ENCODE assay signal across 1 cellular context in genomic region chr20:3753098-3753497, GRCh38.
TF ChIP-seq lines count a peak whose summit lies in the region.

No MANE protein-coding gene starts in this region.

TF ChIP-seq in HepG2, 621 proteins besides CTCF, POLR2A, EP300 and RAD21 (continued from another document and continues in another):
- TF ChIP-seq, protein P1, sequence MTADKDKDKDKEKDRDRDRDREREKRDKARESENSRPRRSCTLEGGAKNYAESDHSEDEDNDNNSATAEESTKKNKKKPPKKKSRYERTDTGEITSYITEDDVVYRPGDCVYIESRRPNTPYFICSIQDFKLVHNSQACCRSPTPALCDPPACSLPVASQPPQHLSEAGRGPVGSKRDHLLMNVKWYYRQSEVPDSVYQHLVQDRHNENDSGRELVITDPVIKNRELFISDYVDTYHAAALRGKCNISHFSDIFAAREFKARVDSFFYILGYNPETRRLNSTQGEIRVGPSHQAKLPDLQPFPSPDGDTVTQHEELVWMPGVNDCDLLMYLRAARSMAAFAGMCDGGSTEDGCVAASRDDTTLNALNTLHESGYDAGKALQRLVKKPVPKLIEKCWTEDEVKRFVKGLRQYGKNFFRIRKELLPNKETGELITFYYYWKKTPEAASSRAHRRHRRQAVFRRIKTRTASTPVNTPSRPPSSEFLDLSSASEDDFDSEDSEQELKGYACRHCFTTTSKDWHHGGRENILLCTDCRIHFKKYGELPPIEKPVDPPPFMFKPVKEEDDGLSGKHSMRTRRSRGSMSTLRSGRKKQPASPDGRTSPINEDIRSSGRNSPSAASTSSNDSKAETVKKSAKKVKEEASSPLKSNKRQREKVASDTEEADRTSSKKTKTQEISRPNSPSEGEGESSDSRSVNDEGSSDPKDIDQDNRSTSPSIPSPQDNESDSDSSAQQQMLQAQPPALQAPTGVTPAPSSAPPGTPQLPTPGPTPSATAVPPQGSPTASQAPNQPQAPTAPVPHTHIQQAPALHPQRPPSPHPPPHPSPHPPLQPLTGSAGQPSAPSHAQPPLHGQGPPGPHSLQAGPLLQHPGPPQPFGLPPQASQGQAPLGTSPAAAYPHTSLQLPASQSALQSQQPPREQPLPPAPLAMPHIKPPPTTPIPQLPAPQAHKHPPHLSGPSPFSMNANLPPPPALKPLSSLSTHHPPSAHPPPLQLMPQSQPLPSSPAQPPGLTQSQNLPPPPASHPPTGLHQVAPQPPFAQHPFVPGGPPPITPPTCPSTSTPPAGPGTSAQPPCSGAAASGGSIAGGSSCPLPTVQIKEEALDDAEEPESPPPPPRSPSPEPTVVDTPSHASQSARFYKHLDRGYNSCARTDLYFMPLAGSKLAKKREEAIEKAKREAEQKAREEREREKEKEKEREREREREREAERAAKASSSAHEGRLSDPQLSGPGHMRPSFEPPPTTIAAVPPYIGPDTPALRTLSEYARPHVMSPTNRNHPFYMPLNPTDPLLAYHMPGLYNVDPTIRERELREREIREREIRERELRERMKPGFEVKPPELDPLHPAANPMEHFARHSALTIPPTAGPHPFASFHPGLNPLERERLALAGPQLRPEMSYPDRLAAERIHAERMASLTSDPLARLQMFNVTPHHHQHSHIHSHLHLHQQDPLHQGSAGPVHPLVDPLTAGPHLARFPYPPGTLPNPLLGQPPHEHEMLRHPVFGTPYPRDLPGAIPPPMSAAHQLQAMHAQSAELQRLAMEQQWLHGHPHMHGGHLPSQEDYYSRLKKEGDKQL (CRISPR knock-in tag; IDR thresholded peaks at IDR 0.05; ENCODE audit: low read depth) = no peak
- TF ChIP-seq TEAD3 (CRISPR knock-in tag; optimal IDR thresholded peaks at IDR 0.05; ENCODE audit: borderline replicate concordance) (no peak), NR2F1 (CRISPR knock-in tag; IDR thresholded peaks at IDR 0.05) (no peak), SMYD3 (CRISPR knock-in tag; IDR thresholded peaks at IDR 0.05) (no peak), ZNF224 (CRISPR knock-in tag; IDR thresholded peaks at IDR 0.05) (no peak), PITX1 (CRISPR knock-in tag; IDR thresholded peaks at IDR 0.05) (no peak), ZNF510 (CRISPR knock-in tag; IDR thresholded peaks at IDR 0.05; ENCODE audit: low read depth) (no peak), ZNF572 (CRISPR knock-in tag; IDR thresholded peaks at IDR 0.05) (peak; percentile 15; the same call in 1 of the 2 replicates), SAP130 (CRISPR knock-in tag; IDR thresholded peaks at IDR 0.05; ENCODE audit: low read depth) (peak; percentile 35; the same call in 1 of the 2 replicates), TFDP2 (CRISPR knock-in tag; IDR thresholded peaks at IDR 0.05) (no peak), POLR2AphosphoS2 (IDR thresholded peaks at IDR 0.05; ENCODE audit: low read depth, low read length) (no peak), KDM5B (CRISPR knock-in tag; IDR thresholded peaks at IDR 0.05; ENCODE audit: borderline replicate concordance) (no peak), CCDC6 (CRISPR knock-in tag; IDR thresholded peaks at IDR 0.05) (no peak), ZNF44 (CRISPR knock-in tag; IDR thresholded peaks at IDR 0.05) (no peak), CREB3 (CRISPR knock-in tag; IDR thresholded peaks at IDR 0.05) (no peak), HOXA3 (CRISPR knock-in tag; IDR thresholded peaks at IDR 0.05) (no peak), ZNF790 (CRISPR knock-in tag; IDR thresholded peaks at IDR 0.05; ENCODE audit: borderline replicate concordance) (no peak), ZNF549 (CRISPR knock-in tag; IDR thresholded peaks at IDR 0.05) (no peak), ZNF766 (CRISPR knock-in tag; IDR thresholded peaks at IDR 0.05; ENCODE audit: borderline replicate concordance) (no peak), ZNF598 (CRISPR knock-in tag; IDR thresholded peaks at IDR 0.05; ENCODE audit: borderline replicate concordance) (no peak), ZFY (CRISPR knock-in tag; IDR thresholded peaks at IDR 0.05) (peak; percentile 27; the same call in 1 of the 2 replicates), FOSL2 (CRISPR knock-in tag; IDR thresholded peaks at IDR 0.05) (no peak), ZNF124 (CRISPR knock-in tag; IDR thresholded peaks at IDR 0.05) (no peak), ZNF407 (CRISPR knock-in tag; IDR thresholded peaks at IDR 0.05; ENCODE audit: not compliant biosample characterization) (no peak), ZNF280B (CRISPR knock-in tag; IDR thresholded peaks at IDR 0.05; ENCODE audit: borderline replicate concordance) (no peak), SPEN (CRISPR knock-in tag; IDR thresholded peaks at IDR 0.05; ENCODE audit: low read depth) (0 out of 2 replicates have a peak, but pooled peaks have one; percentile 23), FOXK2 (IDR thresholded peaks at IDR 0.05) (no peak), ZNF747 (CRISPR knock-in tag; IDR thresholded peaks at IDR 0.05; ENCODE audit: borderline replicate concordance) (no peak), SALL1 (CRISPR knock-in tag; IDR thresholded peaks at IDR 0.05) (peak; percentile 33; the same call in 1 of the 2 replicates), CBX2 (IDR thresholded peaks at IDR 0.05; ENCODE audit: low read depth, low read length) (no peak), CBX2 (CRISPR knock-in tag; IDR thresholded peaks at IDR 0.05; ENCODE audit: low read depth) (no peak), SMAD3 (CRISPR knock-in tag; IDR thresholded peaks at IDR 0.05) (no peak)
- TF ChIP-seq, protein P2, sequence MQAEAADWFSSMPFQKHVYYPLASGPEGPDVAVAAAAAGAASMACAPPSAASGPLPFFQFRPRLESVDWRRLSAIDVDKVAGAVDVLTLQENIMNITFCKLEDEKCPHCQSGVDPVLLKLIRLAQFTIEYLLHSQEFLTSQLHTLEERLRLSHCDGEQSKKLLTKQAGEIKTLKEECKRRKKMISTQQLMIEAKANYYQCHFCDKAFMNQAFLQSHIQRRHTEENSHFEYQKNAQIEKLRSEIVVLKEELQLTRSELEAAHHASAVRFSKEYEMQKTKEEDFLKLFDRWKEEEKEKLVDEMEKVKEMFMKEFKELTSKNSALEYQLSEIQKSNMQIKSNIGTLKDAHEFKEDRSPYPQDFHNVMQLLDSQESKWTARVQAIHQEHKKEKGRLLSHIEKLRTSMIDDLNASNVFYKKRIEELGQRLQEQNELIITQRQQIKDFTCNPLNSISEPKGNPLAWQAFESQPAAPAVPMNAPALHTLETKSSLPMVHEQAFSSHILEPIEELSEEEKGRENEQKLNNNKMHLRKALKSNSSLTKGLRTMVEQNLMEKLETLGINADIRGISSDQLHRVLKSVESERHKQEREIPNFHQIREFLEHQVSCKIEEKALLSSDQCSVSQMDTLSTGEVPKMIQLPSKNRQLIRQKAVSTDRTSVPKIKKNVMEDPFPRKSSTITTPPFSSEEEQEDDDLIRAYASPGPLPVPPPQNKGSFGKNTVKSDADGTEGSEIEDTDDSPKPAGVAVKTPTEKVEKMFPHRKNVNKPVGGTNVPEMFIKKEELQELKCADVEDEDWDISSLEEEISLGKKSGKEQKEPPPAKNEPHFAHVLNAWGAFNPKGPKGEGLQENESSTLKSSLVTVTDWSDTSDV (CRISPR knock-in tag; IDR thresholded peaks at IDR 0.05) = no peak
- TF ChIP-seq, protein P3, sequence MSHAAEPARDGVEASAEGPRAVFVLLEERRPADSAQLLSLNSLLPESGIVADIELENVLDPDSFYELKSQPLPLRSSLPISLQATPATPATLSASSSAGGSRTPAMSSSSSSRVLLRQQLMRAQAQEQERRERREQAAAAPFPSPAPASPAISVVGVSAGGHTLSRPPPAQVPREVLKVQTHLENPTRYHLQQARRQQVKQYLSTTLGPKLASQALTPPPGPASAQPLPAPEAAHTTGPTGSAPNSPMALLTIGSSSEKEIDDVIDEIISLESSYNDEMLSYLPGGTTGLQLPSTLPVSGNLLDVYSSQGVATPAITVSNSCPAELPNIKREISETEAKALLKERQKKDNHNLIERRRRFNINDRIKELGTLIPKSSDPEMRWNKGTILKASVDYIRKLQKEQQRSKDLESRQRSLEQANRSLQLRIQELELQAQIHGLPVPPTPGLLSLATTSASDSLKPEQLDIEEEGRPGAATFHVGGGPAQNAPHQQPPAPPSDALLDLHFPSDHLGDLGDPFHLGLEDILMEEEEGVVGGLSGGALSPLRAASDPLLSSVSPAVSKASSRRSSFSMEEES (CRISPR knock-in tag; IDR thresholded peaks at IDR 0.05) = no peak
- TF ChIP-seq, protein P4, sequence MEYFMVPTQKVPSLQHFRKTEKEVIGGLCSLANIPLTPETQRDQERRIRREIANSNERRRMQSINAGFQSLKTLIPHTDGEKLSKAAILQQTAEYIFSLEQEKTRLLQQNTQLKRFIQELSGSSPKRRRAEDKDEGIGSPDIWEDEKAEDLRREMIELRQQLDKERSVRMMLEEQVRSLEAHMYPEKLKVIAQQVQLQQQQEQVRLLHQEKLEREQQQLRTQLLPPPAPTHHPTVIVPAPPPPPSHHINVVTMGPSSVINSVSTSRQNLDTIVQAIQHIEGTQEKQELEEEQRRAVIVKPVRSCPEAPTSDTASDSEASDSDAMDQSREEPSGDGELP (IDR thresholded peaks at IDR 0.05; ENCODE audit: borderline replicate concordance, low read depth) = peak; percentile 77; the same call in 1 of the 2 replicates
